Comparison of ENCODE assay signal across 9 cellular contexts in genomic region chr1:55584521-55585401, GRCh38.
DNase-seq lines count a peak whose midpoint lies in the region; ATAC-seq and TF ChIP-seq lines count a peak whose summit lies in the region.
"Had no signal": no experiment of that assay in that cellular context is flagged by ENCODE, and none has a peak within 500 bp of the region (broad histone marks: within the 10 kb centered on the region; RNA-seq: fewer than 3 reads in every experiment).

No MANE protein-coding gene starts in this region.

- ATAC-seq in HG03045 (IDR thresholded peaks at IDR 0.05; ENCODE audit: unreplicated experiment) (no peak), GM21576 (IDR thresholded peaks at IDR 0.05; ENCODE audit: unreplicated experiment) (no peak), left lobe of liver (no peak)

- H3K9me2 ChIP-seq in hepatocyte (replicated peaks; ENCODE audit: insufficient read depth), result no peaks in the 10 kb centered on the region

- no peaks in the 10 kb centered on the region for H4K20me1 ChIP-seq in hepatocyte (ENCODE audit: insufficient read depth, poor library complexity, severe bottlenecking)

- no peak overlapping the region for H3K4me3 Mint-ChIP-seq in activated naive CD4-positive, alpha-beta T cell treated with anti-CD3 and anti-CD28 coated beads for 36 hours

- peaks cover 6% of the 10 kb centered on the region for H3K27me3 Mint-ChIP-seq in activated naive CD4-positive, alpha-beta T cell treated with anti-CD3 and anti-CD28 coated beads for 36 hours (ENCODE audit: low read depth)

- H3K27ac ChIP-seq in hepatocyte (peak overlapping the region; percentile 76), suprapubic skin (peak overlapping the region; percentile 30)

- no peak overlapping the region for H3K27ac Mint-ChIP-seq in activated naive CD4-positive, alpha-beta T cell treated with anti-CD3 and anti-CD28 coated beads for 36 hours
- H3K27ac Mint-ChIP-seq: progenitor cell of endocrine pancreas had no signal

- no peaks in the 10 kb centered on the region for H3K27me3 ChIP-seq in hepatocyte
- H3K27me3 ChIP-seq in suprapubic skin, result no peaks in the 10 kb centered on the region

- H3K4me2 ChIP-seq in hepatocyte, result no peak overlapping the region

- H3K9me3 ChIP-seq in hepatocyte (ENCODE audit: low read depth) (no peaks in the 10 kb centered on the region), suprapubic skin (no peaks in the 10 kb centered on the region)

- CTCF ChIA-PET in activated naive CD4-positive, alpha-beta T cell treated with anti-CD3 and anti-CD28 coated beads for 36 hours (lab: Charles Lee), result interaction anchor here (0.8 kb wide), 1 partner anchor 117 kb away, joined by 4 read pairs; no protein-coding TSS in a partner anchor

- intact Hi-C loops in activated naive CD4-positive, alpha-beta T cell treated with anti-CD3 and anti-CD28 coated beads for 36 hours (cut with micrococcal nuclease), result no loop called here

- DNase-seq in HT1080 (ENCODE audit: low read depth) (peak; percentile 21), SK-N-DZ (ENCODE audit: low spot score) (peak; percentile 49), hepatocyte (ENCODE audit: low spot score) (peak; percentile 31), suprapubic skin (ENCODE audit: low spot score in 2 of 2) (no peak), left lobe of liver (ENCODE audit: low spot score) (no peak)
- DNase-seq in activated naive CD4-positive, alpha-beta T cell treated with anti-CD3 and anti-CD28 coated beads for 36 hours, result no peak

- TF ChIP-seq POLR2A in suprapubic skin (IDR thresholded peaks at IDR 0.05), result no peak

- H3K36me3 ChIP-seq in hepatocyte (replicated peaks; ENCODE audit: insufficient read depth, low read depth), result no peaks in the 10 kb centered on the region
- no peaks in the 10 kb centered on the region for H3K36me3 ChIP-seq in suprapubic skin

- H3K4me1 ChIP-seq in hepatocyte (ENCODE audit: insufficient read depth), result peaks cover 18% of the 10 kb centered on the region
- H3K4me1 ChIP-seq in suprapubic skin, result peaks cover 36% of the 10 kb centered on the region

- WGBS in hepatocyte (ENCODE audit: low lambda C conversion rate, missing lambda C conversion rate), result 67% methylated on average over 2 of the region's 2 CpGs
- WGBS in suprapubic skin, result 45% methylated on average over 2 of the region's 2 CpGs

- no peaks in the 10 kb centered on the region for H3K9me3 Mint-ChIP-seq in activated naive CD4-positive, alpha-beta T cell treated with anti-CD3 and anti-CD28 coated beads for 36 hours

- no peaks in the 10 kb centered on the region for H3K4me1 Mint-ChIP-seq in activated naive CD4-positive, alpha-beta T cell treated with anti-CD3 and anti-CD28 coated beads for 36 hours (ENCODE audit: low read depth)

- TF ChIP-seq CTCF in hepatocyte (IDR thresholded peaks at IDR 0.05; ENCODE audit: poor library complexity), result peak; percentile 13
- no peak for TF ChIP-seq CTCF in suprapubic skin (IDR thresholded peaks at IDR 0.05)

- no peaks in the 10 kb centered on the region for H3K79me2 ChIP-seq in hepatocyte

- no peaks in the 10 kb centered on the region for H3K36me3 Mint-ChIP-seq in activated naive CD4-positive, alpha-beta T cell treated with anti-CD3 and anti-CD28 coated beads for 36 hours (ENCODE audit: low read depth)

- no peak for TF ChIP-seq EP300 in suprapubic skin (IDR thresholded peaks at IDR 0.05)

- H3K4me3 ChIP-seq in hepatocyte, result no peak overlapping the region
- H3K4me3 ChIP-seq in suprapubic skin, result no peak overlapping the region

- no peak overlapping the region for H2AFZ ChIP-seq in hepatocyte

Comparison
In these comparisons a context has a peak if more than half of its experiments do, and no peak if none do; other contexts are left out.
1. DNase-seq: peak in HT1080 (single experiment), SK-N-DZ (single experiment) and hepatocyte (single experiment); none in suprapubic skin (0 of 2), activated naive CD4-positive, alpha-beta T cell treated with anti-CD3 and anti-CD28 coated beads for 36 hours (single experiment) and left lobe of liver (single experiment).